Comparison of ENCODE assay signal across 8 cellular contexts in the genomic region with DNA sequence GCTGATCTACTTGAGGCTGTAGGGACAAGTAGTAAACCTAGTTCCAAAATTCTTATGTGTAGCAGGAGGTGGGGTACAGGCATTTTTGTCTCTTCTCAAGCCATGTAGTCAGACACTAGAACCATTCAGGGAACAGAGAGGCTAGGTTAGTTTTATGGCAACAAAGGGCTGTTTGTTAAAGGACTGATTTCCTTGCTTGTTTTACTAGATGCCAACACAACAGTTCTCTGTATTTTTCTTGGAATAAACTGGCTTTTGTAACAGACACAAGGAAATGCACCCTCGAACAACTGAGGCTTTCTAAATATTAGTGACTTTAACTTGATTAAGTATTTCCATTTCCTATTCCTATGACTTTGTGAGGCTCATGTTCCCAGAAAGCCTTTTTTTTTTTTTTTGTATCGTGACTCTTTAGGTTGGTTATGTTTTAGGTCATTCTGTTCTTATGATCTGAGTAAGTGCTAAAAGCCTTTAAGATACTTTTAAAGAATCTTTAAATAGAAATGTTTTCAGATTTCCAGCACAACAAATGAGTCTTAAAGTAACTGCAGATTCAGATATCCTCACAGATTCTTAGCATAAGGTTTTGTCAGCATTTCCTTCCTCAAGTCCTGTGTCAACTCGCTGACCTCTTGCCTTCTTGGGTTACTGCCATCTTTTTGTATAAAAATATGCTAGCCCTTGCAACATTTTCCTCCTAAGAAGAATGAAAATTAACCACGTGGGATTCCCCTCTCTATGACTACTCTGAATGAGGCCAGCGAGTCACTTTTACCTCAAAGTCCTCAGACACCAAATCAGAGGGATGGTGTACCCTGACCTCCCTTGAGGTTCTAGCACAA.
DNase-seq lines count a peak whose midpoint lies in the region; ATAC-seq lines count a peak whose summit lies in the region.

No MANE protein-coding gene starts in this region.

- ATAC-seq in GM18867 (IDR thresholded peaks at IDR 0.05; ENCODE audit: unreplicated experiment) (peak; percentile 35), HG03521 (IDR thresholded peaks at IDR 0.05; ENCODE audit: unreplicated experiment) (peak; percentile 33), GM19467 (IDR thresholded peaks at IDR 0.05; ENCODE audit: unreplicated experiment) (no peak), HG02840 (IDR thresholded peaks at IDR 0.05; ENCODE audit: low FRiP score, unreplicated experiment) (no peak)

- DNase-seq in amniotic stem cell (lab: John Stamatoyannopoulos, UW), result peak; percentile 69
- DNase-seq in kidney glomerular epithelial cell (lab: John Stamatoyannopoulos, UW), result peak; percentile 58
- DNase-seq in superior temporal gyrus (ENCODE audit: extremely low spot score), result peak; percentile 93
- DNase-seq in activated effector memory CD4-positive, alpha-beta T cell treated with anti-CD3 and anti-CD28 coated beads, Interleukin-2, amount 50 U/mL, for 16 hours, result no peak

Comparison
In these comparisons a context has a peak if more than half of its experiments do, and no peak if none do; other contexts are left out.
1. ATAC-seq: peak in GM18867 (single experiment) and HG03521 (single experiment); none in GM19467 (single experiment) and HG02840 (single experiment).